In genomic region chr2:104856973-104857261, GRCh38 we compare ENCODE assay signal across 11 cellular contexts. TPM values are rescaled to one million over a fixed set of nuclear protein-coding genes. Genes with fewer than 3 reads are reported as not detected.
DNase-seq lines count a peak whose midpoint lies in the region; ATAC-seq and TF ChIP-seq lines count a peak whose summit lies in the region.
"Had no signal": no experiment of that assay in that cellular context is flagged by ENCODE, and none has a peak within 500 bp of the region (broad histone marks: within the 10 kb centered on the region; RNA-seq: fewer than 3 reads in every experiment).

No MANE protein-coding gene starts in this region.

- H3K9me3 Mint-ChIP-seq in CD4-positive, CD25-positive, alpha-beta regulatory T cell = peaks cover 0 to 13% (median 4%) of the 10 kb centered on the region in 7 donors
- H3K9me3 Mint-ChIP-seq in naive B cell = peaks cover 0 to 62% (median 16%) of the 10 kb centered on the region in 7 donors

- H3K27ac ChIP-seq in CD4-positive, CD25-positive, alpha-beta regulatory T cell (ENCODE audit: insufficient read depth, low read length, poor library complexity, severe bottlenecking) = no peak overlapping the region

- peak overlapping the region; percentile 47 for H3K4me3 ChIP-seq in CD4-positive, CD25-positive, alpha-beta regulatory T cell (ENCODE audit: low read depth, low read length)
- H3K4me3 ChIP-seq in H7 (ENCODE audit: insufficient read depth, low read depth, low read length) (no peak overlapping the region), astrocyte of the spinal cord (ENCODE audit: low read depth, low read length) (peak overlapping the region; percentile 51)

- peaks cover 22% of the 10 kb centered on the region for H3K4me1 ChIP-seq in CD4-positive, CD25-positive, alpha-beta regulatory T cell (ENCODE audit: control insufficient read depth, insufficient read depth, low read length, poor library complexity, severe bottlenecking)

- H3K9me3 ChIP-seq in CD4-positive, CD25-positive, alpha-beta regulatory T cell (ENCODE audit: control insufficient read depth in 2 of 2, low read length in 2 of 2) = peaks cover 4 to 6% of the 10 kb centered on the region in 2 experiments

- peak overlapping the region in 3 of 4 donors; percentile 47 to 71 (median 51) for H3K4me3 Mint-ChIP-seq in CD4-positive, CD25-positive, alpha-beta regulatory T cell
- H3K4me3 Mint-ChIP-seq in naive B cell = peak overlapping the region; percentile 68 to 85 (median 79)

- peaks cover 0 to 39% (median 24%) of the 10 kb centered on the region in 4 donors for H3K4me1 Mint-ChIP-seq in CD4-positive, CD25-positive, alpha-beta regulatory T cell
- H3K4me1 Mint-ChIP-seq in naive B cell = peaks cover 42 to 43% (median 42%) of the 10 kb centered on the region in 3 donors

- H3K27me3 Mint-ChIP-seq in CD4-positive, CD25-positive, alpha-beta regulatory T cell = peaks cover 80% of the 10 kb centered on the region
- peaks cover 64 to 78% (median 74%) of the 10 kb centered on the region in 3 donors for H3K27me3 Mint-ChIP-seq in naive B cell

- H3K27me3 ChIP-seq in CD4-positive, CD25-positive, alpha-beta regulatory T cell (ENCODE audit: control insufficient read depth, insufficient read depth, low read length) = peaks cover 36% of the 10 kb centered on the region
- peaks cover 87% of the 10 kb centered on the region for H3K27me3 ChIP-seq in H7 (ENCODE audit: control insufficient read depth, insufficient read depth, low read length)

- H3K36me3 ChIP-seq in CD4-positive, CD25-positive, alpha-beta regulatory T cell (ENCODE audit: control insufficient read depth, insufficient read depth, low read length) = no peaks in the 10 kb centered on the region
- H3K36me3 ChIP-seq in H7 (replicated peaks; ENCODE audit: control insufficient read depth, insufficient read depth, low read length) = no peaks in the 10 kb centered on the region

- ATAC-seq in CD4-positive, CD25-positive, alpha-beta regulatory T cell (ENCODE audit: low read depth in 2 of 2) = no peak
- ATAC-seq in naive B cell (ENCODE audit: low read depth in 2 of 2) (no peak), GM21423 (IDR thresholded peaks at IDR 0.05; ENCODE audit: unreplicated experiment) (no peak), HG03442 (IDR thresholded peaks at IDR 0.05; ENCODE audit: unreplicated experiment) (no peak)
- ATAC-seq: sciatic nerve had no signal

- in situ Hi-C loops in astrocyte of the spinal cord (cut with HindIII; ENCODE audit: low sequenced_read_pairs) = no loop called here

- no peak for DNase-seq in CD4-positive, CD25-positive, alpha-beta regulatory T cell
- DNase-seq in H7 (peak; percentile 82), astrocyte of the spinal cord (ENCODE audit: low read depth, low spot score) (no peak), naive B cell (no peak), NCI-H2081 (lab: John Stamatoyannopoulos, UW) (no peak), NCI-H128 (lab: John Stamatoyannopoulos, UW; ENCODE audit: unreplicated experiment) (no peak)
- DNase-seq: DMS79, NCI-H1048 had no signal

- H3K27ac Mint-ChIP-seq in CD4-positive, CD25-positive, alpha-beta regulatory T cell = no peak overlapping the region
- peak overlapping the region in 4 of 6 donors; percentile 83 to 97 (median 94) for H3K27ac Mint-ChIP-seq in naive B cell

- TF ChIP-seq CTCF in astrocyte of the spinal cord (IDR thresholded peaks at IDR 0.05; ENCODE audit: low read depth, low read length) = no peak

- peaks cover 4% of the 10 kb centered on the region for H3K36me3 Mint-ChIP-seq in CD4-positive, CD25-positive, alpha-beta regulatory T cell
- peaks cover 10 to 36% of the 10 kb centered on the region in 2 donors for H3K36me3 Mint-ChIP-seq in naive B cell

RNA-seq across cellular contexts. Expression of gene POU3F3, which starts 3.0 kb away (rescaled TPM):
- total RNA-seq in CD4-positive, CD25-positive, alpha-beta regulatory T cell = not detected
- polyA plus RNA-seq in CD4-positive, CD25-positive, alpha-beta regulatory T cell = not detected
- not detected in 2 replicates for total RNA-seq in H7 (2014; rRNA removed; shearing (Covaris generic))
- not detected for polyA plus RNA-seq in naive B cell (ENCODE audit: low read depth in 6 of 6)
- total RNA-seq: sciatic nerve had no signal

Comparison
In these comparisons a context has a peak if more than half of its experiments do, and no peak if none do; other contexts are left out.
1. H3K27ac Mint-ChIP-seq: peak in naive B cell (4 of 6); none in CD4-positive, CD25-positive, alpha-beta regulatory T cell (0 of 3).